In genomic region chr9:136484153-136485048, GRCh38 we compare ENCODE assay signal across 8 cellular contexts. TPM values are rescaled to one million over a fixed set of nuclear protein-coding genes. Genes with fewer than 3 reads are reported as not detected.
DNase-seq lines count a peak whose midpoint lies in the region; ATAC-seq and TF ChIP-seq lines count a peak whose summit lies in the region.

No MANE protein-coding gene starts in this region.

- intact Hi-C loops in adrenal gland (cut with DNase I), result no loop called here

- WGBS in adrenal gland, 4 donors, result 31 to 43% (median 37%) methylated on average over 16 to 59 of the region's 59 CpGs
- 28% methylated on average over 8 of the region's 59 CpGs for WGBS in suprapubic skin

- in situ Hi-C loops in G401 (cut with HindIII; ENCODE audit: low sequenced_read_pairs), result loop anchor here (5.0 to 10.0 kb wide), 3 partner anchors 63 to 190 kb away; partner anchors contain the start of gene NOTCH1

- H3K4me3 ChIP-seq in MG63 (peak overlapping the region; percentile 79), adrenal gland (peak overlapping the region in 2 of 4 donors; percentile 43 to 72), kidney epithelial cell (ENCODE audit: low read depth, low read length) (peak overlapping the region; percentile 60), suprapubic skin (peak overlapping the region; percentile 74)

- TF ChIP-seq CTCF in adrenal gland (IDR thresholded peaks at IDR 0.05) (no peak), kidney epithelial cell (IDR thresholded peaks at IDR 0.05; ENCODE audit: insufficient read depth, low read length, poor library complexity, severe bottlenecking) (no peak), suprapubic skin (IDR thresholded peaks at IDR 0.05) (no peak)

- H3K9me3 ChIP-seq in MG63 (no peaks in the 10 kb centered on the region), adrenal gland (replicated peaks in 1 of 3) (no peaks in the 10 kb centered on the region), suprapubic skin (no peaks in the 10 kb centered on the region)

- TF ChIP-seq POLR2A in adrenal gland (IDR thresholded peaks at IDR 0.05), result no peak
- no peak for TF ChIP-seq POLR2A in suprapubic skin (IDR thresholded peaks at IDR 0.05)

- H3K36me3 ChIP-seq in MG63, result no peaks in the 10 kb centered on the region; the same call in none of the 2 replicates
- H3K36me3 ChIP-seq in adrenal gland (replicated peaks in 1 of 2), result no peaks in the 10 kb centered on the region
- H3K36me3 ChIP-seq in kidney epithelial cell (ENCODE audit: control insufficient read depth, insufficient read depth, low read length), result peaks cover 1% of the 10 kb centered on the region
- H3K36me3 ChIP-seq in suprapubic skin, result peaks cover 4% of the 10 kb centered on the region

- TF ChIP-seq EP300 in suprapubic skin (IDR thresholded peaks at IDR 0.05), result no peak

- no peak for ATAC-seq in GM19455 (IDR thresholded peaks at IDR 0.05; ENCODE audit: unreplicated experiment)

- H3K4me1 ChIP-seq in adrenal gland (replicated peaks in 1 of 2) (peaks cover 26 to 40% of the 10 kb centered on the region in 2 donors), suprapubic skin (peaks cover 32% of the 10 kb centered on the region)

- no peaks in the 10 kb centered on the region for H3K27me3 ChIP-seq in MG63
- H3K27me3 ChIP-seq in adrenal gland, result no peaks in the 10 kb centered on the region
- peaks cover 3% of the 10 kb centered on the region for H3K27me3 ChIP-seq in kidney epithelial cell (ENCODE audit: control insufficient read depth, insufficient read depth, low read length)
- no peaks in the 10 kb centered on the region for H3K27me3 ChIP-seq in suprapubic skin

- H3K27ac ChIP-seq in adrenal gland (peak overlapping the region; percentile 99 to 100 (median 100)), suprapubic skin (peak overlapping the region; percentile 94)

- DNase-seq in G401 (ENCODE audit: low spot score) (peak; percentile 2), MG63 (no peak), adrenal gland (peak; percentile 46 to 73 (median 55)), kidney epithelial cell (ENCODE audit: low read depth) (no peak), suprapubic skin (ENCODE audit: low spot score in 2 of 2) (peak in 1 of 2 donors; percentile 84), inferior parietal cortex (ENCODE audit: extremely low spot score) (no peak), NCI-H510A treated with DMSO at 0.1 percent for 48 hours (lab: John Stamatoyannopoulos, UW) (no peak)

RNA-seq across cellular contexts. Expression of gene SEC16A, which starts 1.6 kb away (rescaled TPM):
- total RNA-seq in G401 (2014; rRNA removed; shearing (Covaris generic)), result 4.1 and 7.2 TPM in 2 replicates
- 4.3 and 7.5 TPM in 2 replicates for total RNA-seq in MG63 (2014; rRNA removed; shearing (Covaris generic); ENCODE audit: low replicate concordance)
- 100 to 1,000 TPM in 1 of 8 donors, 10 to 100 TPM in 7; 48.4 to 107 (median 56.5) TPM for total RNA-seq in adrenal gland
- polyA plus RNA-seq in adrenal gland, result 10 to 100 TPM; 52.0 to 81.6 (median 77.0) TPM
- 64.5 and 74.9 TPM in 2 replicates for total RNA-seq in kidney epithelial cell
- total RNA-seq in suprapubic skin, result 10 to 100 TPM; 58.0 to 89.3 (median 75.0) TPM

RNA-seq across cellular contexts. Expression of gene INPP5E, which starts 44.8 kb away (rescaled TPM):
- total RNA-seq in G401 (2014; rRNA removed; shearing (Covaris generic)), result 6.1 and 11.8 TPM in 2 replicates
- 2.9 and 10.4 TPM in 2 replicates for total RNA-seq in MG63 (2014; rRNA removed; shearing (Covaris generic); ENCODE audit: low replicate concordance)
- total RNA-seq in adrenal gland (10 to 100 TPM in 5 of 8 donors, 1 to 10 TPM in 3; 7.5 to 17.5 (median 10.5) TPM), kidney epithelial cell (14.5 and 20.6 TPM in 2 replicates), suprapubic skin (10 to 100 TPM in 3 of 4 donors, 1 to 10 TPM in 1; 9.8 to 20.3 (median 12.9) TPM)
- polyA plus RNA-seq in adrenal gland, result 10 to 100 TPM in 2 of 3 donors, 1 to 10 TPM in 1; 2.3 to 27.1 (median 16.6) TPM

Comparison
In these comparisons a context has a peak if more than half of its experiments do, and no peak if none do; other contexts are left out.
1. DNase-seq: peak in G401 (single experiment) and adrenal gland (7 of 7); none in MG63 (single experiment), kidney epithelial cell (single experiment), inferior parietal cortex (single experiment) and NCI-H510A treated with DMSO at 0.1 percent for 48 hours (single experiment).